In genomic region chr9:135963938-135964337, GRCh38 we compare ENCODE assay signal across 24 cellular contexts.
"Had no signal": no experiment of that assay in that cellular context is flagged by ENCODE, and none has a peak within 500 bp of the region (broad histone marks: within the 10 kb centered on the region; RNA-seq: fewer than 3 reads in every experiment).

No MANE protein-coding gene starts in this region.

- H3K36me3 Mint-ChIP-seq: memory B cell; natural killer cell treated with Interleukin-12 subunit alpha and Interleukin-12 subunit beta and Interleukin-15 and Interleukin-18, amount 100 ng/mL, for 72 hours; stimulated activated naive B cell treated with anti-CD40 and anti-IgM and Interleukin-4, amounts not matched to agents 10 μg/mL and 1 μg/mL and 100 μg/mL, for 72 hours had no signal

- DNase-seq: esophagus squamous epithelium; foreskin fibroblast; glutamatergic neuron; kidney; left cardiac atrium; left ventricle myocardium inferior; lower lobe of right lung; midbrain; posterior cingulate gyrus; sigmoid colon; stimulated activated CD4-positive, alpha-beta T cell treated with anti-CD3 and anti-CD28 coated beads, Interleukin-2, amount 100 ng/mL, for 24 hours; stimulated activated CD4-positive, alpha-beta T cell treated with anti-CD3 and anti-CD28 coated beads, Interleukin-4, amount 100 ng/mL, for 4 hours; stimulated activated naive B cell treated with anti-CD40 and anti-IgM and Interleukin-4, amounts not matched to agents 10 μg/mL and 1 μg/mL and 100 μg/mL, for 72 hours; stimulated activated naive CD8-positive, alpha-beta T cell treated with anti-CD3 and anti-CD28 coated beads, Interleukin-15, amount 100 ng/mL, for 72 hours; testis; upper lobe of right lung had no signal

- H3K27ac Mint-ChIP-seq: memory B cell; stimulated activated naive B cell treated with anti-CD40 and anti-IgM and Interleukin-4, amounts not matched to agents 10 μg/mL and 1 μg/mL and 100 μg/mL, for 72 hours; stimulated activated naive CD8-positive, alpha-beta T cell treated with anti-CD3 and anti-CD28 coated beads, Interleukin-15, amount 100 ng/mL, for 72 hours had no signal

- H3K27ac ChIP-seq: esophagus squamous epithelium, gastroesophageal sphincter, left ventricle myocardium inferior, lower lobe of right lung, neutrophil, right atrium auricular region, sigmoid colon, skin epidermis, testis, tibial nerve, upper lobe of right lung, vagina had no signal

- H3K9me3 ChIP-seq: esophagus squamous epithelium, gastroesophageal sphincter, left ventricle myocardium inferior, lower lobe of right lung, neutrophil, right atrium auricular region, sigmoid colon, testis, tibial nerve, upper lobe of right lung, vagina had no signal

- H3K27me3 ChIP-seq: esophagus squamous epithelium, gastroesophageal sphincter, right atrium auricular region, sigmoid colon, testis, tibial nerve, upper lobe of right lung, vagina had no signal

- H3K4me3 Mint-ChIP-seq: memory B cell; natural killer cell treated with Interleukin-12 subunit alpha and Interleukin-12 subunit beta and Interleukin-15 and Interleukin-18, amount 100 ng/mL, for 72 hours; stimulated activated naive CD8-positive, alpha-beta T cell treated with anti-CD3 and anti-CD28 coated beads, Interleukin-15, amount 100 ng/mL, for 72 hours had no signal

- H3K36me3 ChIP-seq: esophagus squamous epithelium, gastroesophageal sphincter, left ventricle myocardium inferior, lower lobe of right lung, neutrophil, right atrium auricular region, sigmoid colon, tibial nerve, upper lobe of right lung, vagina had no signal

- H3K4me3 ChIP-seq: esophagus squamous epithelium, gastroesophageal sphincter, left ventricle myocardium inferior, lower lobe of right lung, right atrium auricular region, sigmoid colon, skin epidermis, testis, tibial nerve, upper lobe of right lung, vagina had no signal

- FAIRE-seq: kidney had no signal

- H3K9me3 Mint-ChIP-seq: memory B cell; natural killer cell treated with Interleukin-12 subunit alpha and Interleukin-12 subunit beta and Interleukin-15 and Interleukin-18, amount 100 ng/mL, for 72 hours; stimulated activated naive B cell treated with anti-CD40 and anti-IgM and Interleukin-4, amounts not matched to agents 10 μg/mL and 1 μg/mL and 100 μg/mL, for 72 hours; stimulated activated naive CD8-positive, alpha-beta T cell treated with anti-CD3 and anti-CD28 coated beads, Interleukin-15, amount 100 ng/mL, for 72 hours had no signal

- ATAC-seq: gastroesophageal sphincter; left cardiac atrium; lower lobe of right lung; natural killer cell treated with Interleukin-12 subunit alpha and Interleukin-12 subunit beta and Interleukin-15 and Interleukin-18, amount 100 ng/mL, for 72 hours; stimulated activated naive B cell treated with anti-CD40 and anti-IgM and Interleukin-4, amounts not matched to agents 10 μg/mL and 1 μg/mL and 100 μg/mL, for 72 hours; stimulated activated naive CD8-positive, alpha-beta T cell treated with anti-CD3 and anti-CD28 coated beads, Interleukin-15, amount 100 ng/mL, for 72 hours; upper lobe of right lung had no signal
